In the genomic region with DNA sequence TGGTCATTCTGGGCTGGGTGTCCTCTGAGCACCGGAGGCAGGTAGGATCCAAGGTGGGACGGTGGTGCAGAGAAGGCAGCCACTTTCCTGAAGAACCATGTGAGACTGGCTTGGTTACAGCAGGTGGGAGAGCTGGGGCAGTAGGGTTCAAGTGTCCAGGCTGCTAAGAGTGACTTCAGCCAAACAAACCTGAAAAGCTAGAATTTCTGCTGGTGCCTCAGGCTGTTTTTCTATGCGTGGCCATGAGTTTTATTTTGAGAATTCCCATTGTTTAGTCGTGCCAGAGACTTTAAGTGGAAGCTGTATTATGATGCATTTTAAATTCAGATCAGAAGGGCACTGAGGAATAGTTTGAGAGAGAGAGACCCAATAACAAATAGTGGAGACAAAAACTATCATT, we compare ENCODE assay signal across 21 cellular contexts. TPM values are rescaled to one million over a fixed set of nuclear protein-coding genes. Genes with fewer than 3 reads are reported as not detected.
A peak's percentile ranks its signal among the peaks of the same experiment; 100 is the strongest.
DNase-seq lines count a peak whose midpoint lies in the region; ATAC-seq and TF ChIP-seq lines count a peak whose summit lies in the region.
"Had no signal": no experiment of that assay in that cellular context is flagged by ENCODE, and none has a peak within 500 bp of the region (broad histone marks: within the 10 kb centered on the region; RNA-seq: fewer than 3 reads in every experiment).

No MANE protein-coding gene starts in this region.

- no peak overlapping the region for H3K27ac Mint-ChIP-seq in T-helper 2 cell treated with Interferon-gamma antibody and Interleukin-4, amounts not matched to agents 5 μg/mL and 100 μg/mL, for 36 hours
- H3K27ac Mint-ChIP-seq: activated CD8-positive, alpha-beta memory T cell treated with anti-CD3 and anti-CD28 coated beads, Interleukin-2, amount 10 ng/mL, durations not matched to agents 7 days and 5 days; activated T-helper 17 cell treated with anti-CD3 and anti-CD28 coated beads, Interleukin-2, amount 50 U/mL, for 72 hours; stimulated activated memory B cell treated with anti-CD40 and anti-IgM and Interleukin-4, amounts not matched to agents 10 μg/mL and 1 μg/mL and 100 μg/mL, for 72 hours; T-helper 1 cell treated with Interleukin-12 subunit alpha and Interleukin-12 subunit beta and Interleukin-4 antibody, amounts not matched to agents 30 μg/mL and 1 μg/mL, for 36 hours had no signal

- H3K36me3 ChIP-seq in cardiac muscle cell (no peaks in the 10 kb centered on the region), RWPE2 (ENCODE audit: low read depth) (no peaks in the 10 kb centered on the region), thyroid gland (no peaks in the 10 kb centered on the region)
- H3K36me3 ChIP-seq: transverse colon had no signal

- no peak overlapping the region for H3K4me3 Mint-ChIP-seq in T-helper 2 cell treated with Interferon-gamma antibody and Interleukin-4, amounts not matched to agents 5 μg/mL and 100 μg/mL, for 36 hours
- H3K4me3 Mint-ChIP-seq: activated CD8-positive, alpha-beta memory T cell treated with anti-CD3 and anti-CD28 coated beads, Interleukin-2, amount 10 ng/mL, durations not matched to agents 7 days and 5 days; activated T-helper 17 cell treated with anti-CD3 and anti-CD28 coated beads, Interleukin-2, amount 50 U/mL, for 72 hours; stimulated activated memory B cell treated with anti-CD40 and anti-IgM and Interleukin-4, amounts not matched to agents 10 μg/mL and 1 μg/mL and 100 μg/mL, for 72 hours; T-helper 1 cell treated with Interleukin-12 subunit alpha and Interleukin-12 subunit beta and Interleukin-4 antibody, amounts not matched to agents 30 μg/mL and 1 μg/mL, for 36 hours had no signal

- no peaks in the 10 kb centered on the region for H3K27me3 Mint-ChIP-seq in T-helper 2 cell treated with Interferon-gamma antibody and Interleukin-4, amounts not matched to agents 5 μg/mL and 100 μg/mL, for 36 hours (ENCODE audit: low read depth)
- H3K27me3 Mint-ChIP-seq: activated CD8-positive, alpha-beta memory T cell treated with anti-CD3 and anti-CD28 coated beads, Interleukin-2, amount 10 ng/mL, durations not matched to agents 7 days and 5 days; activated T-helper 17 cell treated with anti-CD3 and anti-CD28 coated beads, Interleukin-2, amount 50 U/mL, for 72 hours; stimulated activated memory B cell treated with anti-CD40 and anti-IgM and Interleukin-4, amounts not matched to agents 10 μg/mL and 1 μg/mL and 100 μg/mL, for 72 hours had no signal

- peak in 1 of 2 donors; percentile 25 for TF ChIP-seq POLR2A in thyroid gland (IDR thresholded peaks at IDR 0.05)

- no peak for DNase-seq in cardiac muscle cell (ENCODE audit: low read depth in 1 of 2, low spot score in 1 of 2)
- no peak for DNase-seq in left ventricle myocardium superior
- DNase-seq in RWPE2 (ENCODE audit: low spot score) = no peak
- peak; percentile 71 for DNase-seq in left kidney (ENCODE audit: low read depth, low spot score)
- DNase-seq in thyroid gland = peak; percentile 71 to 73
- DNase-seq in T-helper 2 cell treated with Interferon-gamma antibody and Interleukin-4, amounts not matched to agents 5 μg/mL and 100 μg/mL, for 36 hours (ENCODE audit: low spot score) = no peak
- DNase-seq: activated CD4-positive, CD25-positive, alpha-beta regulatory T cell treated with anti-CD3 and anti-CD28 coated beads, Interleukin-2, amount 50 U/mL, for 72 hours; activated CD8-positive, alpha-beta memory T cell treated with anti-CD3 and anti-CD28 coated beads, Interleukin-2, amount 10 ng/mL, durations not matched to agents 7 days and 5 days; DMS153; effector CD8-positive, alpha-beta T cell; MV-4-11; NCI-H187 treated with DMSO at 0.1 percent for 48 hours; retina; Right ventricle myocardium superior; transverse colon had no signal

- H3K27me3 ChIP-seq in cardiac muscle cell = no peaks in the 10 kb centered on the region
- H3K27me3 ChIP-seq in RWPE2 (ENCODE audit: insufficient read depth, poor library complexity, severe bottlenecking) = no peaks in the 10 kb centered on the region
- H3K27me3 ChIP-seq in thyroid gland = no peaks in the 10 kb centered on the region
- H3K27me3 ChIP-seq: BLaER1 treated with 17β-estradiol and CSF1 and Interleukin-3, amounts not matched to agents 10 nM and 100 nM; transverse colon had no signal

- TF ChIP-seq CTCF in cardiac muscle cell (IDR thresholded peaks at IDR 0.05; ENCODE audit: low read depth, low read length) (no peak), RWPE2 (IDR thresholded peaks at IDR 0.05; ENCODE audit: poor library complexity, severe bottlenecking) (no peak), thyroid gland (IDR thresholded peaks at IDR 0.05) (no peak)

- intact Hi-C loops in left ventricle myocardium superior (cut with micrococcal nuclease) = no loop called here
- intact Hi-C loops in thyroid gland (cut with DNase I) = no loop called here

- ATAC-seq in left ventricle myocardium superior (no peak), RWPE2 (ENCODE audit: low read depth) (0 out of 3 replicates have a peak, but pooled peaks have one; percentile 29), HG02763 (IDR thresholded peaks at IDR 0.05; ENCODE audit: unreplicated experiment) (no peak), HG02884 (IDR thresholded peaks at IDR 0.05; ENCODE audit: unreplicated experiment) (no peak)
- ATAC-seq: activated CD8-positive, alpha-beta memory T cell treated with anti-CD3 and anti-CD28 coated beads, Interleukin-2, amount 10 ng/mL, durations not matched to agents 7 days and 5 days; activated T-helper 17 cell treated with anti-CD3 and anti-CD28 coated beads, Interleukin-2, amount 50 U/mL, for 72 hours; stimulated activated memory B cell treated with anti-CD40 and anti-IgM and Interleukin-4, amounts not matched to agents 10 μg/mL and 1 μg/mL and 100 μg/mL, for 72 hours had no signal

- H3K9me3 Mint-ChIP-seq in T-helper 2 cell treated with Interferon-gamma antibody and Interleukin-4, amounts not matched to agents 5 μg/mL and 100 μg/mL, for 36 hours = no peaks in the 10 kb centered on the region
- H3K9me3 Mint-ChIP-seq: activated T-helper 17 cell treated with anti-CD3 and anti-CD28 coated beads, Interleukin-2, amount 50 U/mL, for 72 hours; stimulated activated memory B cell treated with anti-CD40 and anti-IgM and Interleukin-4, amounts not matched to agents 10 μg/mL and 1 μg/mL and 100 μg/mL, for 72 hours; T-helper 1 cell treated with Interleukin-12 subunit alpha and Interleukin-12 subunit beta and Interleukin-4 antibody, amounts not matched to agents 30 μg/mL and 1 μg/mL, for 36 hours had no signal

- H3K4me1 Mint-ChIP-seq in T-helper 2 cell treated with Interferon-gamma antibody and Interleukin-4, amounts not matched to agents 5 μg/mL and 100 μg/mL, for 36 hours (ENCODE audit: low read depth) = no peaks in the 10 kb centered on the region
- H3K4me1 Mint-ChIP-seq: activated CD8-positive, alpha-beta memory T cell treated with anti-CD3 and anti-CD28 coated beads, Interleukin-2, amount 10 ng/mL, durations not matched to agents 7 days and 5 days had no signal

- H3K4me3 ChIP-seq in cardiac muscle cell (no peak overlapping the region), RWPE2 (ENCODE audit: severe bottlenecking) (no peak overlapping the region), thyroid gland (replicated peaks in 1 of 3) (no peak overlapping the region)
- H3K4me3 ChIP-seq: BLaER1 treated with 17β-estradiol and CSF1 and Interleukin-3, amounts not matched to agents 10 nM and 100 nM; transverse colon had no signal

- H3K27ac ChIP-seq in cardiac muscle cell (peak overlapping the region; percentile 55), RWPE2 (ENCODE audit: poor library complexity, severe bottlenecking) (no peak overlapping the region), thyroid gland (peak overlapping the region; percentile 89 to 98 (median 90))
- H3K27ac ChIP-seq: BLaER1 treated with 17β-estradiol and CSF1 and Interleukin-3, amounts not matched to agents 10 nM and 100 nM; transverse colon had no signal

- H3K9me3 ChIP-seq in cardiac muscle cell (ENCODE audit: low read depth) (no peaks in the 10 kb centered on the region), RWPE2 (ENCODE audit: severe bottlenecking) (no peaks in the 10 kb centered on the region), thyroid gland (no peaks in the 10 kb centered on the region)
- H3K9me3 ChIP-seq: transverse colon had no signal

- H3K36me3 Mint-ChIP-seq in T-helper 2 cell treated with Interferon-gamma antibody and Interleukin-4, amounts not matched to agents 5 μg/mL and 100 μg/mL, for 36 hours (ENCODE audit: low read depth) = no peaks in the 10 kb centered on the region

- H3K4me1 ChIP-seq in cardiac muscle cell (ENCODE audit: low read depth) = peaks cover 3% of the 10 kb centered on the region
- H3K4me1 ChIP-seq in RWPE2 (ENCODE audit: insufficient read depth, poor library complexity, severe bottlenecking) = peaks cover 8% of the 10 kb centered on the region
- H3K4me1 ChIP-seq in thyroid gland = peaks cover 38 to 43% of the 10 kb centered on the region in 2 donors
- H3K4me1 ChIP-seq: transverse colon had no signal

- WGBS in thyroid gland, 2 donors = 20 to 38% methylated on average over 4 of the region's 4 CpGs

RNA-seq across cellular contexts. Expression of a gene that starts 20.1 kb away (rescaled TPM):
- total RNA-seq in cardiac muscle cell (28.6 and 30.6 TPM in 2 replicates), left ventricle myocardium superior (156 TPM), thyroid gland (10 to 100 TPM; 16.7 to 31.6 (median 25.4) TPM)
- polyA plus RNA-seq in cardiac muscle cell = 31.1 and 54.7 TPM in 2 replicates

Comparison
In these comparisons a context has a peak if more than half of its experiments do, and no peak if none do; other contexts are left out.
1. DNase-seq: peak in left kidney (single experiment) and thyroid gland (2 of 2); none in cardiac muscle cell (0 of 2), left ventricle myocardium superior (single experiment), RWPE2 (single experiment) and T-helper 2 cell treated with Interferon-gamma antibody and Interleukin-4, amounts not matched to agents 5 μg/mL and 100 μg/mL, for 36 hours (single experiment).